In genomic region chr1:211928993-211929637, GRCh38 we compare ENCODE assay signal across 9 cellular contexts.
DNase-seq lines count a peak whose midpoint lies in the region; ATAC-seq, FAIRE-seq and TF ChIP-seq lines count a peak whose summit lies in the region.
"Had no signal": no experiment of that assay in that cellular context is flagged by ENCODE, and none has a peak within 500 bp of the region (broad histone marks: within the 10 kb centered on the region; RNA-seq: fewer than 3 reads in every experiment).

No MANE protein-coding gene starts in this region.

- H3K27ac ChIP-seq in keratinocyte (ENCODE audit: control insufficient read depth, insufficient read depth, low read length), result peak overlapping the region; percentile 65

- H3K9ac ChIP-seq in keratinocyte (ENCODE audit: control insufficient read depth, extremely low read depth, insufficient read depth, low read length), result no peak overlapping the region

- H3K79me2 ChIP-seq in keratinocyte (ENCODE audit: control insufficient read depth, insufficient read depth, low read length), result no peaks in the 10 kb centered on the region

- dilution Hi-C loops in keratinocyte (cut with MboI; ENCODE audit: extremely low pct_ligation_motif_present, low sequenced_read_pairs), result no loop called here

- peaks cover 30% of the 10 kb centered on the region for H3K4me1 ChIP-seq in keratinocyte (ENCODE audit: control insufficient read depth, extremely low read depth, insufficient read depth, low read length)

- no peaks in the 10 kb centered on the region for H3K27me3 ChIP-seq in keratinocyte (ENCODE audit: control insufficient read depth, extremely low read depth, insufficient read depth, low read length)

- H2AFZ ChIP-seq in keratinocyte (ENCODE audit: control insufficient read depth, low read length), result peak overlapping the region; percentile 75

- in situ Hi-C loops in KBM-7 (cut with MboI; ENCODE audit: low pct_unique_long_range_greater_than_20kb, low sequenced_read_pairs), result no loop called here

- H3K4me2 ChIP-seq in keratinocyte (ENCODE audit: control insufficient read depth, extremely low read depth, insufficient read depth, low read depth, low read length), result peak overlapping the region; percentile 15

- no peaks in the 10 kb centered on the region for H3K9me3 ChIP-seq in keratinocyte (ENCODE audit: control insufficient read depth, low read depth, low read length)

- no peak for TF ChIP-seq CTCF in keratinocyte (optimal IDR thresholded peaks at IDR 0.05 in 1 of 3, IDR thresholded peaks at IDR 0.05 in 1 of 3, conservative IDR thresholded peaks at IDR 0.05 in 1 of 3; ENCODE audit: extremely low read depth in 1 of 3, insufficient read depth in 2 of 3, low read length in 3 of 3)

- no peak overlapping the region for H3K4me3 ChIP-seq in keratinocyte (ENCODE audit: control insufficient read depth in 2 of 3, extremely low read depth in 1 of 3, insufficient read depth in 2 of 3, low read depth in 1 of 3, low read length in 3 of 3)

- H3K36me3 ChIP-seq in keratinocyte (ENCODE audit: control insufficient read depth in 2 of 2, extremely low read depth in 1 of 2, insufficient read depth in 2 of 2, low read length in 2 of 2), result no peaks in the 10 kb centered on the region

- FAIRE-seq in keratinocyte (lab: Jason Lieb, UNC), result peak; percentile 58

- DNase-seq in AG20443 (ENCODE audit: low spot score) (peak; percentile 49), KBM-7 (peak; percentile 81), SHP77 (lab: John Stamatoyannopoulos, UW) (peak; percentile 69 to 79), keratinocyte (ENCODE audit: low read depth, low spot score) (no peak), Ammon's horn (ENCODE audit: low spot score) (no peak)
- DNase-seq: activated CD4-positive, alpha-beta T cell treated with anti-CD3 and anti-CD28 coated beads for 1 hour had no signal

- no peaks in the 10 kb centered on the region for H4K20me1 ChIP-seq in keratinocyte (ENCODE audit: control insufficient read depth, extremely low read depth, insufficient read depth, low read length)

- ATAC-seq in GM21447 (IDR thresholded peaks at IDR 0.05; ENCODE audit: unreplicated experiment), result no peak
- no peak for ATAC-seq in HG03097 (IDR thresholded peaks at IDR 0.05; ENCODE audit: low FRiP score, unreplicated experiment)
- ATAC-seq in GM21423 (IDR thresholded peaks at IDR 0.05; ENCODE audit: unreplicated experiment), result no peak

- no peaks in the 10 kb centered on the region for H3K9me1 ChIP-seq in keratinocyte (ENCODE audit: control insufficient read depth, extremely low read depth, insufficient read depth, low read length)

Comparison
In these comparisons a context has a peak if more than half of its experiments do, and no peak if none do; other contexts are left out.
1. DNase-seq: peak in AG20443 (single experiment), KBM-7 (single experiment) and SHP77 (2 of 2); none in keratinocyte (single experiment) and Ammon's horn (single experiment).